16 cellular contexts compared by ENCODE assay signal in genomic region chr7:111006691-111007090, GRCh38.
"Had no signal": no experiment of that assay in that cellular context is flagged by ENCODE, and none has a peak within 500 bp of the region (broad histone marks: within the 10 kb centered on the region; RNA-seq: fewer than 3 reads in every experiment).

No MANE protein-coding gene starts in this region.

- H3K4me1 ChIP-seq: lower lobe of right lung, upper lobe of right lung had no signal

- DNase-seq: activated B cell treated with CpG ODN at 0.5 μM for 24 hours; activated CD4-positive, alpha-beta T cell treated with anti-CD3 and anti-CD28 coated beads, Interleukin-2, amount 10 ng/mL, durations not matched to agents 7 days and 5 days; activated CD8-positive, alpha-beta memory T cell treated with anti-CD3 and anti-CD28 coated beads for 24 hours; activated naive CD4-positive, alpha-beta T cell treated with anti-CD3 and anti-CD28 coated beads for 36 hours; cortex of kidney; effector memory CD4-positive, alpha-beta T cell; left cardiac atrium; lower lobe of right lung; retina; stimulated activated CD4-positive, alpha-beta T cell treated with anti-CD3 and anti-CD28 coated beads, Interleukin-15, amount 100 ng/mL, for 24 hours; stimulated activated CD4-positive, alpha-beta T cell treated with anti-CD3 and anti-CD28 coated beads, Interleukin-4, amount 100 ng/mL, for 24 hours; upper lobe of right lung had no signal

- H3K9me3 ChIP-seq: lower lobe of right lung, upper lobe of right lung had no signal

- H3K27ac Mint-ChIP-seq: activated B cell treated with CpG ODN at 0.5 μM for 24 hours; activated CD4-positive, alpha-beta T cell treated with anti-CD3 and anti-CD28 coated beads, Interleukin-2, amount 10 ng/mL, durations not matched to agents 7 days and 5 days; activated naive CD4-positive, alpha-beta T cell treated with anti-CD3 and anti-CD28 coated beads for 36 hours; mesothelial cell of epicardium; stimulated activated naive CD8-positive, alpha-beta T cell treated with anti-CD3 and anti-CD28 coated beads, Interleukin-15, Interleukin-2, amounts not matched to agents 100 ng/mL and 50 ng/mL, for 24 hours; T-helper 1 cell treated with Interleukin-12 subunit alpha and Interleukin-12 subunit beta and Interleukin-4 antibody, amounts not matched to agents 30 μg/mL and 1 μg/mL, for 36 hours had no signal

- H3K27me3 Mint-ChIP-seq: activated B cell treated with CpG ODN at 0.5 μM for 24 hours; activated CD4-positive, alpha-beta T cell treated with anti-CD3 and anti-CD28 coated beads, Interleukin-2, amount 10 ng/mL, durations not matched to agents 7 days and 5 days; stimulated activated naive CD8-positive, alpha-beta T cell treated with anti-CD3 and anti-CD28 coated beads, Interleukin-15, Interleukin-2, amounts not matched to agents 100 ng/mL and 50 ng/mL, for 24 hours had no signal

- H3K4me3 Mint-ChIP-seq: activated B cell treated with CpG ODN at 0.5 μM for 24 hours; activated CD4-positive, alpha-beta T cell treated with anti-CD3 and anti-CD28 coated beads, Interleukin-2, amount 10 ng/mL, durations not matched to agents 7 days and 5 days; activated naive CD4-positive, alpha-beta T cell treated with anti-CD3 and anti-CD28 coated beads for 36 hours; mesothelial cell of epicardium; stimulated activated naive CD8-positive, alpha-beta T cell treated with anti-CD3 and anti-CD28 coated beads, Interleukin-15, Interleukin-2, amounts not matched to agents 100 ng/mL and 50 ng/mL, for 24 hours; T-helper 1 cell treated with Interleukin-12 subunit alpha and Interleukin-12 subunit beta and Interleukin-4 antibody, amounts not matched to agents 30 μg/mL and 1 μg/mL, for 36 hours had no signal

- H3K36me3 ChIP-seq: lower lobe of right lung, upper lobe of right lung had no signal

- H3K27me3 ChIP-seq: upper lobe of right lung had no signal

- H3K4me1 Mint-ChIP-seq: activated B cell treated with CpG ODN at 0.5 μM for 24 hours had no signal

- H3K4me3 ChIP-seq: lower lobe of right lung, upper lobe of right lung had no signal

- ATAC-seq: left cardiac atrium, lower lobe of right lung, upper lobe of right lung had no signal

- H3K36me3 Mint-ChIP-seq: mesothelial cell of epicardium had no signal

- H3K27ac ChIP-seq: epithelial cell of prostate, lower lobe of right lung, upper lobe of right lung had no signal

- H3K9me3 Mint-ChIP-seq: activated B cell treated with CpG ODN at 0.5 μM for 24 hours; activated naive CD4-positive, alpha-beta T cell treated with anti-CD3 and anti-CD28 coated beads for 36 hours; mesothelial cell of epicardium; stimulated activated naive CD8-positive, alpha-beta T cell treated with anti-CD3 and anti-CD28 coated beads, Interleukin-15, Interleukin-2, amounts not matched to agents 100 ng/mL and 50 ng/mL, for 24 hours; T-helper 1 cell treated with Interleukin-12 subunit alpha and Interleukin-12 subunit beta and Interleukin-4 antibody, amounts not matched to agents 30 μg/mL and 1 μg/mL, for 36 hours had no signal
